Comparison of ENCODE assay signal across 7 cellular contexts in the genomic region with DNA sequence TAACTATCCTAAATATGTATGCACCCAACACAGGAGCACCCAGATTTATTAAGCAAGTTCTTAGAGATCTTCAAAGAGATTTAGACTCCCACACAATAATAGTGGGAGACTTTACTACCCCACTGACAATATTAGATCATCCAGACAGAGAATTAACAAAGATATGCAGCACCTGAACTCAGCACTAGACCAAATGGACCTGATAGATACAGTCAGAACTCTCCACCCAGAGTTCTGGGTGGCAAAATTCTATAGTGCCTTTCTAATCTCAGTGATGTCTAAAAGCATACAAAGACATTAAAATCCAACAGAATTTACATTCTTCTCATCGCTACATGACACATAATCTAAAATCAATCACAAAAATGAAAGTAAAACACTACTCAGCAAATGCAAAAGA.
"Had no signal": no experiment of that assay in that cellular context is flagged by ENCODE, and none has a peak within 500 bp of the region (broad histone marks: within the 10 kb centered on the region; RNA-seq: fewer than 3 reads in every experiment).

No MANE protein-coding gene starts in this region.

- H3K9me3 Mint-ChIP-seq: GM23338, H9 had no signal

- H3K4me3 ChIP-seq: GM23338, K562 had no signal

- H3K4me2 ChIP-seq: GM23338 had no signal

- H2AFZ ChIP-seq: GM23338 had no signal

- H3K27ac Mint-ChIP-seq: GM23338, H9 had no signal

- H3K4me3 Mint-ChIP-seq: GM23338, H9 had no signal

- H3K4me1 Mint-ChIP-seq: GM23338, H9 had no signal

- DNase-seq: H9, HCEC 1CT, IMR-90, KG1 had no signal

- H3K27ac ChIP-seq: HL-60 had no signal

- ATAC-seq: GM23338, K562 had no signal
